Comparison of ENCODE assay signal across 7 cellular contexts in genomic region chr4:98961770-98962169, GRCh38.
"Had no signal": no experiment of that assay in that cellular context is flagged by ENCODE, and none has a peak within 500 bp of the region (broad histone marks: within the 10 kb centered on the region; RNA-seq: fewer than 3 reads in every experiment).

No MANE protein-coding gene starts in this region.

- DNase-seq: GDM1, GF-D8 had no signal

- ATAC-seq: GM12878 had no signal

- FAIRE-seq: GM12878, GM12891, GM12892, GM18507, GM19239 had no signal

- H3K4me3 ChIP-seq: GM12878 had no signal
